ENCODE assay signal across 1 cellular context in the genomic region with DNA sequence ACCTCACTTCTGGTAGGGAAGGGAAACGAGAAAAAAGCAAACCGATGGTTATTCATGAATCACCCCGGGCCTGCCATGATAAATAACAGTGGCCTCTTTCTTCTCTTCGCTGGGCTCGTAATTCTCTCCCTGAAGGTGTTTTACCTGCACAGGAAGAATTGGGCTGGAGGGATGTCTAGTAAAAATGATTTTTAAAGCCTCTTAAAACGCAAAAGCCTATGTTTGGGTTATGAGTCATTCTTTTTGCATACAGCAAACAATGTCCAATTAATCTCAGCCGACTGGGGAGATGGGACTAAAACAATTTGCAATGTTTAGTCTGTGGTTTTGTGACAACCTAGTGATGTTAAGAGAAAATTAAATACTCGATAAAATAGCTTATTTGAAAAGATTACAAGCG.
TF ChIP-seq lines count a peak whose summit lies in the region.

No MANE protein-coding gene starts in this region.

TF ChIP-seq in K562, 482 proteins besides CTCF, POLR2A, EP300 and RAD21:
- TF ChIP-seq, protein P1, sequence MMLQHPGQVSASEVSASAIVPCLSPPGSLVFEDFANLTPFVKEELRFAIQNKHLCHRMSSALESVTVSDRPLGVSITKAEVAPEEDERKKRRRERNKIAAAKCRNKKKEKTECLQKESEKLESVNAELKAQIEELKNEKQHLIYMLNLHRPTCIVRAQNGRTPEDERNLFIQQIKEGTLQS (IDR thresholded peaks at IDR 0.05): 0 out of 2 replicates have a peak, but pooled peaks have one; percentile 18
- TF ChIP-seq, protein P1 (CRISPR knock-in tag; conservative IDR thresholded peaks at IDR 0.05): no peak
- no peak for TF ChIP-seq LEF1 (IDR thresholded peaks at IDR 0.05)
- TF ChIP-seq NEUROD1 (IDR thresholded peaks at IDR 0.05; ENCODE audit: borderline replicate concordance, low read depth, low read length, partially characterized antibody): no peak
- TF ChIP-seq, protein P2, sequence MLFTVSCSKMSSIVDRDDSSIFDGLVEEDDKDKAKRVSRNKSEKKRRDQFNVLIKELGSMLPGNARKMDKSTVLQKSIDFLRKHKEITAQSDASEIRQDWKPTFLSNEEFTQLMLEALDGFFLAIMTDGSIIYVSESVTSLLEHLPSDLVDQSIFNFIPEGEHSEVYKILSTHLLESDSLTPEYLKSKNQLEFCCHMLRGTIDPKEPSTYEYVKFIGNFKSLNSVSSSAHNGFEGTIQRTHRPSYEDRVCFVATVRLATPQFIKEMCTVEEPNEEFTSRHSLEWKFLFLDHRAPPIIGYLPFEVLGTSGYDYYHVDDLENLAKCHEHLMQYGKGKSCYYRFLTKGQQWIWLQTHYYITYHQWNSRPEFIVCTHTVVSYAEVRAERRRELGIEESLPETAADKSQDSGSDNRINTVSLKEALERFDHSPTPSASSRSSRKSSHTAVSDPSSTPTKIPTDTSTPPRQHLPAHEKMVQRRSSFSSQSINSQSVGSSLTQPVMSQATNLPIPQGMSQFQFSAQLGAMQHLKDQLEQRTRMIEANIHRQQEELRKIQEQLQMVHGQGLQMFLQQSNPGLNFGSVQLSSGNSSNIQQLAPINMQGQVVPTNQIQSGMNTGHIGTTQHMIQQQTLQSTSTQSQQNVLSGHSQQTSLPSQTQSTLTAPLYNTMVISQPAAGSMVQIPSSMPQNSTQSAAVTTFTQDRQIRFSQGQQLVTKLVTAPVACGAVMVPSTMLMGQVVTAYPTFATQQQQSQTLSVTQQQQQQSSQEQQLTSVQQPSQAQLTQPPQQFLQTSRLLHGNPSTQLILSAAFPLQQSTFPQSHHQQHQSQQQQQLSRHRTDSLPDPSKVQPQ (CRISPR knock-in tag; IDR thresholded peaks at IDR 0.05; ENCODE audit: borderline replicate concordance): no peak
- TF ChIP-seq HOXB6 (CRISPR knock-in tag; IDR thresholded peaks at IDR 0.05; ENCODE audit: borderline replicate concordance): no peak
- peak; percentile 14; the same call in 1 of the 2 replicates for TF ChIP-seq JUND (IDR thresholded peaks at IDR 0.05; ENCODE audit: borderline replicate concordance, low read depth, low read length)
- no peak for TF ChIP-seq JUND (tag; IDR thresholded peaks at IDR 0.05; ENCODE audit: borderline replicate concordance, low read depth, low read length)
- no peak for TF ChIP-seq SETDB1 (IDR thresholded peaks at IDR 0.05; ENCODE audit: low read length)
